In genomic region chr22:48217596-48217995, GRCh38 we compare ENCODE assay signal across 30 cellular contexts.
"Had no signal": no experiment of that assay in that cellular context is flagged by ENCODE, and none has a peak within 500 bp of the region (broad histone marks: within the 10 kb centered on the region; RNA-seq: fewer than 3 reads in every experiment).

No MANE protein-coding gene starts in this region.

- H3K4me3 ChIP-seq: left lung, lower lobe of right lung, neural progenitor cell, ovary, right atrium auricular region, right lobe of liver, smooth muscle cell, thyroid gland, transverse colon, upper lobe of left lung, vagina had no signal

- H3K36me3 ChIP-seq: left lung, lower lobe of right lung, neural progenitor cell, neutrophil, ovary, right atrium auricular region, right lobe of liver, thyroid gland, transverse colon, upper lobe of left lung, vagina had no signal

- H3K27ac Mint-ChIP-seq: mesothelial cell of epicardium; naive B cell; natural killer cell; nephron progenitor cell; neural progenitor cell; progenitor cell of endocrine pancreas; stimulated activated memory B cell treated with anti-CD40 and anti-IgM and Interleukin-4, amounts not matched to agents 10 μg/mL and 1 μg/mL and 100 μg/mL, for 72 hours; stimulated activated naive CD8-positive, alpha-beta T cell treated with anti-CD3 and anti-CD28 coated beads, Interleukin-15, amount 100 ng/mL, for 72 hours had no signal

- H3K27me3 Mint-ChIP-seq: stimulated activated memory B cell treated with anti-CD40 and anti-IgM and Interleukin-4, amounts not matched to agents 10 μg/mL and 1 μg/mL and 100 μg/mL, for 72 hours had no signal

- H3K4me2 ChIP-seq: neural progenitor cell, smooth muscle cell had no signal

- H3K9me3 ChIP-seq: left lung, lower lobe of right lung, neutrophil, ovary, right lobe of liver, thyroid gland, vagina had no signal

- H3K27ac ChIP-seq: left lung, lower lobe of right lung, neural progenitor cell, neutrophil, ovary, right atrium auricular region, right lobe of liver, thyroid gland, transverse colon, upper lobe of left lung, vagina had no signal

- H3K9ac ChIP-seq: neural progenitor cell had no signal

- ATAC-seq: left cardiac atrium; left lung; lower lobe of right lung; natural killer cell; right lobe of liver; stimulated activated memory B cell treated with anti-CD40 and anti-IgM and Interleukin-4, amounts not matched to agents 10 μg/mL and 1 μg/mL and 100 μg/mL, for 72 hours; stimulated activated naive CD8-positive, alpha-beta T cell treated with anti-CD3 and anti-CD28 coated beads, Interleukin-15, amount 100 ng/mL, for 72 hours had no signal

- H3K4me1 Mint-ChIP-seq: mesothelial cell of epicardium; naive B cell; natural killer cell; stimulated activated memory B cell treated with anti-CD40 and anti-IgM and Interleukin-4, amounts not matched to agents 10 μg/mL and 1 μg/mL and 100 μg/mL, for 72 hours; stimulated activated naive CD8-positive, alpha-beta T cell treated with anti-CD3 and anti-CD28 coated beads, Interleukin-15, amount 100 ng/mL, for 72 hours had no signal

- H3K27me3 ChIP-seq: neural progenitor cell, neutrophil, ovary, right atrium auricular region, right lobe of liver, thyroid gland, upper lobe of left lung, vagina had no signal

- H3K4me1 ChIP-seq: left lung, lower lobe of right lung, right atrium auricular region, right lobe of liver, thyroid gland, transverse colon, upper lobe of left lung, vagina had no signal

- H3K36me3 Mint-ChIP-seq: mesothelial cell of epicardium; natural killer cell; neural progenitor cell; stimulated activated memory B cell treated with anti-CD40 and anti-IgM and Interleukin-4, amounts not matched to agents 10 μg/mL and 1 μg/mL and 100 μg/mL, for 72 hours had no signal

- DNase-seq: hippocampal formation; kidney glomerular epithelial cell; left cardiac atrium; lower lobe of right lung; mesendoderm; naive B cell; natural killer cell; nephron progenitor cell; occipital lobe; ovary; right lobe of liver; stimulated activated CD4-positive, alpha-beta T cell treated with anti-CD3 and anti-CD28 coated beads, Interleukin-1b, Interleukin-23, amount 100 ng/mL, for 48 hours; stimulated activated CD4-positive, alpha-beta T cell treated with anti-CD3 and anti-CD28 coated beads, Interleukin-2, amount 100 ng/mL, for 48 hours; stimulated activated CD4-positive, alpha-beta T cell treated with anti-CD3 and anti-CD28 coated beads, Interleukin-4, amount 100 ng/mL, for 4 hours; stimulated activated CD8-positive, alpha-beta memory T cell treated with anti-CD3 and anti-CD28 coated beads, Interleukin-4, amount 100 ng/mL, for 48 hours; stimulated activated naive CD4-positive, alpha-beta T cell treated with Interleukin-2 at 50 U/mL for 16 hours; stimulated activated naive CD8-positive, alpha-beta T cell treated with anti-CD3 and anti-CD28 coated beads, Interleukin-15, amount 100 ng/mL, for 72 hours; substantia nigra; thyroid gland; transverse colon; upper lobe of left lung had no signal

- H2AFZ ChIP-seq: neural progenitor cell had no signal

- H3K4me3 Mint-ChIP-seq: mesothelial cell of epicardium; naive B cell; natural killer cell; nephron progenitor cell; neural progenitor cell; stimulated activated memory B cell treated with anti-CD40 and anti-IgM and Interleukin-4, amounts not matched to agents 10 μg/mL and 1 μg/mL and 100 μg/mL, for 72 hours; stimulated activated naive CD8-positive, alpha-beta T cell treated with anti-CD3 and anti-CD28 coated beads, Interleukin-15, amount 100 ng/mL, for 72 hours had no signal
